In genomic region chr2:85937069-85937439, GRCh38 we compare ENCODE assay signal across 1 cellular context.
TF ChIP-seq lines count a peak whose summit lies in the region.

No MANE protein-coding gene starts in this region.

TF ChIP-seq in IMR-90, 13 proteins besides CTCF, POLR2A, EP300 and RAD21 (continued from another document):
- TF ChIP-seq, protein P1, sequence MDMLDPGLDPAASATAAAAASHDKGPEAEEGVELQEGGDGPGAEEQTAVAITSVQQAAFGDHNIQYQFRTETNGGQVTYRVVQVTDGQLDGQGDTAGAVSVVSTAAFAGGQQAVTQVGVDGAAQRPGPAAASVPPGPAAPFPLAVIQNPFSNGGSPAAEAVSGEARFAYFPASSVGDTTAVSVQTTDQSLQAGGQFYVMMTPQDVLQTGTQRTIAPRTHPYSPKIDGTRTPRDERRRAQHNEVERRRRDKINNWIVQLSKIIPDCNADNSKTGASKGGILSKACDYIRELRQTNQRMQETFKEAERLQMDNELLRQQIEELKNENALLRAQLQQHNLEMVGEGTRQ (IDR thresholded peaks at IDR 0.05; ENCODE audit: low read depth, low read length) = no peak
- TF ChIP-seq MAZ (IDR thresholded peaks at IDR 0.05; ENCODE audit: borderline replicate concordance, low read depth, low read length) = no peak
- no peak for TF ChIP-seq NFE2L2 (IDR thresholded peaks at IDR 0.05; ENCODE audit: low read depth, low read length)
- TF ChIP-seq CHD1 (IDR thresholded peaks at IDR 0.05; ENCODE audit: low read depth, low read length) = no peak
